In the genomic region with DNA sequence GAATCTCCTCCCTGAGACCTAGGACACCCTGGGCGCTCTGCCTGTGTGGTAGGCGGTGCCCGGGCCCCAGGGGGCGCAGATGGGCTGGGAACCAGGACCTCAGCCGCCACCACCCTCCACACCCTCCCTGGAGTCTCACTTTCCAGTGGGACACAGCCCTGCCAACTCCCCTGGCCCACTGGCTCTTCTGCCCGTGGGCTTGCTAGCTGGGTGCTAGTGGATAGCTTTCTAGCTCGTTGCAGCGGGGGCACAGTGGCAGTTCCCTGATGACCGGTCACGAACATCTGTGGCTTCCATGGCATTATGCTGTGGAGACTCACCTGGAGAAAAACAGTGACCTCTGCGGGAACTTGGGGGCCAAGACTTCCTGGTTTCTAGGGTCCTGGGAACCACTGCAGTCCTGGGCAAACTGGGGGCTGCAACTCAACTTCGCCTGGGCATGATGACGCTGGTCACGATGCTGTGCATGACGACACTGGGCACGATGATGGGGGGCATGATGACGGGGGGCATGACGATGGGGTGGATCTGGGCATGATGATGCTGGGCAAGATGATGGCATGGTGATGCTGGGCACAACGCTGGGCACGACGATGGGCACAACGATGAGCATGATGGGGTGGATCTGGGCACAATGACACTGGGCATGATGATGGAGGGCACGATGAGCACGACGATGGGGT, we compare ENCODE assay signal across 17 cellular contexts. TPM values are rescaled to one million over a fixed set of nuclear protein-coding genes. Genes with fewer than 3 reads are reported as not detected.
DNase-seq lines count a peak whose midpoint lies in the region; ATAC-seq, FAIRE-seq and TF ChIP-seq lines count a peak whose summit lies in the region.
"Had no signal": no experiment of that assay in that cellular context is flagged by ENCODE, and none has a peak within 500 bp of the region (broad histone marks: within the 10 kb centered on the region; RNA-seq: fewer than 3 reads in every experiment).

No MANE protein-coding gene starts in this region.

- H3K9me3 ChIP-seq in SK-N-SH (no peaks in the 10 kb centered on the region), adrenal gland (replicated peaks in 1 of 3) (no peaks in the 10 kb centered on the region), left lung (no peaks in the 10 kb centered on the region), testis (no peaks in the 10 kb centered on the region)
- H3K9me3 ChIP-seq: pancreas had no signal

- H3K9me2 ChIP-seq in SK-N-SH: no peaks in the 10 kb centered on the region

- peaks cover 0 to 3% of the 10 kb centered on the region in 2 experiments; a peak in 1 of 4 replicates for H3K4me1 ChIP-seq in SK-N-SH (ENCODE audit: control insufficient read depth in 1 of 2, insufficient read depth in 2 of 2, low read depth in 1 of 2, low read length in 1 of 2)
- H3K4me1 ChIP-seq in adrenal gland (replicated peaks in 1 of 2): no peaks in the 10 kb centered on the region
- no peaks in the 10 kb centered on the region for H3K4me1 ChIP-seq in left lung
- H3K4me1 ChIP-seq in testis: peaks cover 42% of the 10 kb centered on the region
- H3K4me1 ChIP-seq: pancreas had no signal

- no peak overlapping the region for H3K9ac ChIP-seq in SK-N-SH

- no peaks in the 10 kb centered on the region for H3K27me3 ChIP-seq in SK-N-SH (ENCODE audit: insufficient read depth)
- no peaks in the 10 kb centered on the region for H3K27me3 ChIP-seq in adrenal gland
- no peaks in the 10 kb centered on the region for H3K27me3 ChIP-seq in left lung
- no peaks in the 10 kb centered on the region for H3K27me3 ChIP-seq in testis
- H3K27me3 ChIP-seq: dorsolateral prefrontal cortex, pancreas had no signal

- no peak for TF ChIP-seq EP300 in SK-N-SH (IDR thresholded peaks at IDR 0.05; ENCODE audit: borderline replicate concordance in 1 of 2, low read depth in 1 of 2, low read length in 1 of 2)

- WGBS in SK-N-SH (ENCODE audit: low lambda C conversion rate): 76% methylated on average over 24 of the region's 25 CpGs
- WGBS in adrenal gland, 4 donors: 78 to 89% (median 83%) methylated on average over 19 to 25 of the region's 25 CpGs
- 78 to 90% methylated on average over 19 to 25 of the region's 25 CpGs for WGBS in testis, 2 donors

- no peak for TF ChIP-seq RAD21 in SK-N-SH (IDR thresholded peaks at IDR 0.05; ENCODE audit: low read length)

- ATAC-seq in SK-N-SH treated with all-trans-retinoic acid at 6 μM for 48 hours: no peak; the same call in 2 of the 3 replicates
- ATAC-seq in left lung: no peak
- ATAC-seq: pancreas had no signal

- POLR2A ChIA-PET in SK-N-SH (lab: Yijun Ruan, JAX): no interaction called here

- no peak overlapping the region for H3K4me2 ChIP-seq in SK-N-SH

- peaks cover 0 to 4% of the 10 kb centered on the region in 2 experiments for H3K36me3 ChIP-seq in SK-N-SH (replicated peaks in 1 of 2; ENCODE audit: control insufficient read depth in 1 of 2, insufficient read depth in 2 of 2, low read length in 1 of 2)
- H3K36me3 ChIP-seq in adrenal gland (replicated peaks in 1 of 2): no peaks in the 10 kb centered on the region
- H3K36me3 ChIP-seq in left lung: no peaks in the 10 kb centered on the region
- H3K36me3 ChIP-seq in testis (ENCODE audit: low read depth, missing control alignments): no peaks in the 10 kb centered on the region
- H3K36me3 ChIP-seq: pancreas had no signal

- TF ChIP-seq POLR2A in adrenal gland (IDR thresholded peaks at IDR 0.05): no peak
- TF ChIP-seq POLR2A in testis (IDR thresholded peaks at IDR 0.05): no peak

- H3K27ac ChIP-seq in SK-N-SH (ENCODE audit: low read depth in 2 of 2, low read length in 1 of 2): no peak overlapping the region
- H3K27ac ChIP-seq in adrenal gland: peak overlapping the region in 3 of 5 donors; percentile 6 to 84 (median 65)
- peak overlapping the region in 1 of 2 donors; percentile 48 for H3K27ac ChIP-seq in left lung
- H3K27ac ChIP-seq in testis: no peak overlapping the region
- H3K27ac ChIP-seq: pancreas had no signal

- CTCF ChIA-PET in SK-N-SH (lab: Yijun Ruan, JAX): no interaction called here

- H3K4me3 ChIP-seq in SK-N-SH (ENCODE audit: low read depth in 2 of 2, low read length in 1 of 2) (no peak overlapping the region), adrenal gland (no peak overlapping the region), left lung (no peak overlapping the region), testis (no peak overlapping the region)
- H3K4me3 ChIP-seq: dorsolateral prefrontal cortex, pancreas had no signal

- intact Hi-C loops in adrenal gland (cut with DNase I): no loop called here
- intact Hi-C loops in left lung (cut with DNase I): no loop called here
- intact Hi-C loops in testis (cut with DNase I; ENCODE audit: low total_unique reads): no loop called here

- no peaks in the 10 kb centered on the region for H3F3A ChIP-seq in SK-N-SH (replicated peaks; ENCODE audit: insufficient read depth)

- H4K20me1 ChIP-seq in SK-N-SH (ENCODE audit: insufficient read depth): no peaks in the 10 kb centered on the region

- TF ChIP-seq CTCF in SK-N-SH (IDR thresholded peaks at IDR 0.05): no peak
- TF ChIP-seq CTCF in adrenal gland (IDR thresholded peaks at IDR 0.05): peak in 1 of 6 experiments; percentile 4
- peak in 1 of 2 donors; percentile 7 for TF ChIP-seq CTCF in left lung (IDR thresholded peaks at IDR 0.05)
- no peak for TF ChIP-seq CTCF in testis (IDR thresholded peaks at IDR 0.05)
- TF ChIP-seq CTCF in D721Med (IDR thresholded peaks at IDR 0.05; ENCODE audit: insufficient read depth, missing control alignments): no peak

- no peaks in the 10 kb centered on the region for H3K79me2 ChIP-seq in SK-N-SH (ENCODE audit: insufficient read depth)

- H2AFZ ChIP-seq in SK-N-SH (ENCODE audit: low read depth): no peak overlapping the region

- no peak for FAIRE-seq in D721Med (lab: Jason Lieb, UNC)
- FAIRE-seq: GM12892, pancreas had no signal

- DNase-seq in SK-N-SH (no peak), adrenal gland (peak in 3 of 7 donors; percentile 11 to 47 (median 24)), left lung (peak; percentile 29 to 53), testis (peak; percentile 13), NCI-H82 (lab: John Stamatoyannopoulos, UW) (no peak), D721Med (ENCODE audit: insufficient read length, low spot score) (no peak)
- no peak for DNase-seq in activated CD4-positive, alpha-beta T cell treated with anti-CD3 and anti-CD28 coated beads, Interleukin-2, amount 50 U/mL, for 4 hours
- DNase-seq: 8988T; MM.1S; NK-92 treated with Interleukin-12 subunit alpha and Interleukin-12 subunit beta, amount 100 ng/mL, for 24 hours; SHP77 treated with DMSO at 0.1 percent for 48 hours had no signal

TF ChIP-seq in SK-N-SH treated with all-trans-retinoic acid at 6 μM for 48 hours, 23 proteins besides CTCF, POLR2A, EP300 and RAD21 (continues in another document):
- TF ChIP-seq, protein P1, sequence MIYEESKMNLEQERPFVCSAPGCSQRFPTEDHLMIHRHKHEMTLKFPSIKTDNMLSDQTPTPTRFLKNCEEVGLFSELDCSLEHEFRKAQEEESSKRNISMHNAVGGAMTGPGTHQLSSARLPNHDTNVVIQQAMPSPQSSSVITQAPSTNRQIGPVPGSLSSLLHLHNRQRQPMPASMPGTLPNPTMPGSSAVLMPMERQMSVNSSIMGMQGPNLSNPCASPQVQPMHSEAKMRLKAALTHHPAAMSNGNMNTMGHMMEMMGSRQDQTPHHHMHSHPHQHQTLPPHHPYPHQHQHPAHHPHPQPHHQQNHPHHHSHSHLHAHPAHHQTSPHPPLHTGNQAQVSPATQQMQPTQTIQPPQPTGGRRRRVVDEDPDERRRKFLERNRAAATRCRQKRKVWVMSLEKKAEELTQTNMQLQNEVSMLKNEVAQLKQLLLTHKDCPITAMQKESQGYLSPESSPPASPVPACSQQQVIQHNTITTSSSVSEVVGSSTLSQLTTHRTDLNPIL (CRISPR knock-in tag; IDR thresholded peaks at IDR 0.05; ENCODE audit: low read depth): no peak
- TF ChIP-seq SNAI2 (CRISPR knock-in tag; IDR thresholded peaks at IDR 0.05): 0 out of 2 replicates have a peak, but pooled peaks have one; percentile 2

TF ChIP-seq in SK-N-SH, 30 proteins besides CTCF, POLR2A, EP300 and RAD21:
- TF ChIP-seq FOXM1 (IDR thresholded peaks at IDR 0.05; ENCODE audit: low read depth) (no peak), EZH2phosphoT487 (IDR thresholded peaks at IDR 0.05; ENCODE audit: borderline replicate concordance, low read depth) (no peak), RCOR1 (IDR thresholded peaks at IDR 0.05; ENCODE audit: low read length) (no peak), JUND (IDR thresholded peaks at IDR 0.05) (no peak)

RNA-seq across cellular contexts. Expression of gene ALLC, which starts 31.0 kb away (rescaled TPM):
- polyA plus RNA-seq in SK-N-SH (2012; rRNA removed) (0.08 TPM in 1 of 2 replicates, not detected in the other), adrenal gland (1 to 10 TPM in 2 of 3 donors, under 1 TPM in 1; 0.07 to 7.9 (median 2.8) TPM), testis (ENCODE audit: insufficient read depth, low read depth, low replicate concordance) (35.1 TPM)
- 0.05 TPM in 1 of 2 replicates, not detected in the other for polyA plus RNA-seq in SK-N-SH (2012; cell fraction: cytosol; rRNA removed)
- 0.19 and 0.27 TPM in 2 replicates for polyA plus RNA-seq in SK-N-SH (2012; cell fraction: nucleus; rRNA removed)
- total RNA-seq in adrenal gland (1 to 10 TPM in 1 of 8 donors, under 1 TPM in 2, not detected in 5; 0.47 to 1.0 (median 0.57) TPM), left lung (not detected), testis (10 to 100 TPM in 1 of 2 donors, 1 to 10 TPM in 1; 8.1 to 18.5 TPM)
- total RNA-seq: G401, mononuclear cell, pancreas had no signal

RNA-seq across cellular contexts. Expression of gene COLEC11, which starts 32.0 kb away (rescaled TPM):
- polyA plus RNA-seq in SK-N-SH (2012; rRNA removed) (8.7 and 15.2 TPM in 2 replicates), adrenal gland (100 to 1,000 TPM in 2 of 3 donors, 10 to 100 TPM in 1; 16.8 to 155 (median 107) TPM), testis (ENCODE audit: insufficient read depth, low read depth, low replicate concordance) (12.7 TPM)
- polyA plus RNA-seq in SK-N-SH (2012; cell fraction: cytosol; rRNA removed): 11.5 and 22.9 TPM in 2 replicates
- polyA plus RNA-seq in SK-N-SH (2012; cell fraction: nucleus; rRNA removed): 4.4 and 8.8 TPM in 2 replicates
- total RNA-seq in adrenal gland (100 to 1,000 TPM in 2 of 8 donors, 10 to 100 TPM in 6; 21.9 to 132 (median 69.3) TPM), left lung (1 to 10 TPM in 1 of 2 donors, under 1 TPM in 1; 0.84 to 1.4 TPM), testis (10 to 100 TPM; 15.4 to 15.8 TPM)
- total RNA-seq: mononuclear cell had no signal

RNA-seq across cellular contexts. Expression of gene RPS7, which starts 51.9 kb away (rescaled TPM):
- polyA plus RNA-seq in SK-N-SH (2012; rRNA removed) (2,166 and 2,477 TPM in 2 replicates), adrenal gland (1,000 to 10,000 TPM; 1,199 to 2,655 (median 1,714) TPM), testis (ENCODE audit: insufficient read depth, low read depth, low replicate concordance) (989 TPM)
- 3,192 and 3,529 TPM in 2 replicates for polyA plus RNA-seq in SK-N-SH (2012; cell fraction: cytosol; rRNA removed)
- 656 and 726 TPM in 2 replicates for polyA plus RNA-seq in SK-N-SH (2012; cell fraction: nucleus; rRNA removed)
- total RNA-seq in adrenal gland (1,000 to 10,000 TPM in 4 of 8 donors, 100 to 1,000 TPM in 4; 815 to 2,720 (median 1,203) TPM), left lung (1,000 to 10,000 TPM in 1 of 2 donors, 100 to 1,000 TPM in 1; 909 to 1,079 TPM), testis (100 to 1,000 TPM; 728 to 906 TPM)

Comparison
In these comparisons a context has a peak if more than half of its experiments do, and no peak if none do; other contexts are left out.
1. DNase-seq: peak in left lung (2 of 2) and testis (single experiment); none in SK-N-SH (single experiment), NCI-H82 (single experiment), D721Med (single experiment) and activated CD4-positive, alpha-beta T cell treated with anti-CD3 and anti-CD28 coated beads, Interleukin-2, amount 50 U/mL, for 4 hours (0 of 2).
2. H3K27ac ChIP-seq: peak in adrenal gland (3 of 5); none in SK-N-SH (0 of 2) and testis (0 of 2).
3. RNA of gene ALLC, which starts 31.0 kb away (total RNA-seq): 8.1 to 18.5 TPM in testis; 0.47 to 1.0 TPM in adrenal gland and not detected in left lung; every median in the first group is over 4 times any median in the second.
4. RNA of gene COLEC11, which starts 32.0 kb away (total RNA-seq): 21.9 to 132 TPM in adrenal gland and 15.4 to 15.8 TPM in testis; 0.84 to 1.4 TPM in left lung; every median in the first group is over 4 times any median in the second.